ENCODE assay signal across 8 cellular contexts in the genomic region with DNA sequence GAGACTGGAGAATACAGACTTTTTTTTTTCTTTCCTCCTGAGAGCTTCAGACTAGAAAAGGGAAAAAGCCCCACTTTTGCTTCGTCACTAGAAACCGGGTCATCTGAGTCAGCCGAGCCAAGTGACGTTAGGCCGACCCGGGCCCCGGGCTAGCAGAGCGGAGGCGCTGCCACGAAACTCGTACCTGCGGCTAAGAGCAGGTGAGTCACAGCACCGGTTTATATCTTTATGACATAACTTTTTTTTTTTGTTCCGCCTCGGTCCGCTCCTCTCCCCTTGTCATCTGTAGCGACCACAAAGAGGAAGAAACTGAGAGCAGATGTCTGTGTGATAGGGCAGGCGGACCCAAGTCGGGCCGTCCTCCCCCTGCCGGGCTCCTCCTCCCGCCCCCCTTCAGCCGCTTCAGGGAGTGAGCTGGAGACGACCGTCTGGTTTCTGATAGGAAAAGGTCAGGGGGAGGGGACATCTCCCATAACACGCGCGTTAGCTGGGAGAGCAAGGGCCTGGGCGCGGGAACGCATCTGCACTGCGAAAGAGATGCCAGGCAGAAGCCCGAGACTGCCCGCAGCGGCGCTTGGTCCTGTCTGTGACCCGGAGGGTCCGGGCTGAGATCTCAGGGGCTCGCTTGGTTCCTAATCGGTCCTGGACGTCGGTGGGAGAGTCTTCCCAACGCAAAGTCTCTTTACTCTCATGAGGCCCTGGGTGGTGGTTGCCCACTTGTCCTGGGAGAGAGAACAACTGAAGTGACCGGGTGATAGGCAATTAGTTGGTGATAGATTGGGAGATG. TPM values are rescaled to one million over a fixed set of nuclear protein-coding genes. Genes with fewer than 3 reads are reported as not detected.
A peak's percentile ranks its signal among the peaks of the same experiment; 100 is the strongest.
DNase-seq lines count a peak whose midpoint lies in the region; ATAC-seq and TF ChIP-seq lines count a peak whose summit lies in the region.

No MANE protein-coding gene starts in this region.

- H3K9me3 ChIP-seq in lung (ENCODE audit: control insufficient read depth in 2 of 2, insufficient read depth in 1 of 2, low read length in 1 of 2), result peaks cover 0 to 26% of the 10 kb centered on the region in 2 donors

- peak overlapping the region in 1 of 2 donors; percentile 90 for H3K27ac ChIP-seq in lung (ENCODE audit: low read depth in 1 of 2, low read length in 1 of 2)

- 2 to 4% methylated on average over 44 of the region's 44 CpGs for WGBS in lung, 2 donors

- POLR2A ChIA-PET in AG04449 (lab: Yijun Ruan, JAX), result no interaction called here

- ATAC-seq in GM21447 (IDR thresholded peaks at IDR 0.05; ENCODE audit: unreplicated experiment) (peak; percentile 55), lung (ENCODE audit: insufficient read depth, low FRiP score) (peak; percentile 54)

- in situ Hi-C loops in astrocyte of the cerebellum (cut with HindIII; ENCODE audit: low sequenced_read_pairs), result loop anchor here (5.0 kb wide), 1 partner anchor 349 kb away; no protein-coding TSS in a partner anchor

- CTCF ChIA-PET in AG04449 (lab: Yijun Ruan, JAX), result interaction anchor here (0.6 to 2.0 kb wide), 5 partner anchors 9 to 352 kb away, joined by 3 to 14 read pairs (median 3); no protein-coding TSS in a partner anchor

- H3K4me1 ChIP-seq in lung (ENCODE audit: control insufficient read depth in 2 of 2, insufficient read depth in 2 of 2, low read length in 2 of 2), result peaks cover 3 to 15% of the 10 kb centered on the region in 2 donors

- peak overlapping the region; percentile 25 for H3K4me3 ChIP-seq in AG04449 (ENCODE audit: low read depth, low read length)
- H3K4me3 ChIP-seq in NB4 (ENCODE audit: low read depth, low read length), result no peak overlapping the region
- H3K4me3 ChIP-seq in astrocyte of the cerebellum (ENCODE audit: low read depth, low read length), result peak overlapping the region; percentile 41
- H3K4me3 ChIP-seq in lung, result no peak overlapping the region

- no peak for TF ChIP-seq POLR2A in NB4 (IDR thresholded peaks at IDR 0.05; ENCODE audit: extremely low read depth, insufficient read length)

- TF ChIP-seq CTCF in AG04449 (IDR thresholded peaks at IDR 0.05; ENCODE audit: insufficient read depth, low read length, missing control alignments) (no peak), NB4 (IDR thresholded peaks at IDR 0.05; ENCODE audit: low read depth, low read length) (no peak), astrocyte of the cerebellum (IDR thresholded peaks at IDR 0.05; ENCODE audit: low read depth, low read length, missing control alignments) (no peak), lung (IDR thresholded peaks at IDR 0.05; ENCODE audit: control extremely low read depth, extremely low read depth) (no peak)

- H3K27me3 ChIP-seq in lung (ENCODE audit: control insufficient read depth, insufficient read depth), result peaks cover 2% of the 10 kb centered on the region

- H3K36me3 ChIP-seq in lung (ENCODE audit: control insufficient read depth in 2 of 2, insufficient read depth in 2 of 2, low read length in 2 of 2), result no peaks in the 10 kb centered on the region

- DNase-seq in AG04449 (ENCODE audit: low read depth, low spot score) (no peak), NB4 (ENCODE audit: low read depth) (peak; percentile 73), SIG-M5 (lab: John Stamatoyannopoulos, UW) (peak; percentile 45), astrocyte of the cerebellum (ENCODE audit: low read depth) (no peak), lung (ENCODE audit: low spot score) (peak; percentile 86), cerebellar nuclear complex (lab: John Stamatoyannopoulos, UW) (no peak)
- peak; percentile 57 to 67 for DNase-seq in stimulated activated CD8-positive, alpha-beta memory T cell treated with anti-CD3 and anti-CD28 coated beads, Interleukin-2, amount 100 ng/mL, for 48 hours (ENCODE audit: low read depth in 2 of 2)

RNA-seq across cellular contexts. Expression of a gene that starts 0.6 kb away (rescaled TPM):
- total RNA-seq in lung, result 10 to 100 TPM in 1 of 2 donors, 1 to 10 TPM in 1; 6.5 to 34.4 TPM
- polyA plus RNA-seq in lung, result 1 to 10 TPM in 1 of 2 donors, under 1 TPM in 1; 0.50 to 3.4 TPM

RNA-seq across cellular contexts. Expression of a gene that starts 1.0 kb away (rescaled TPM):
- 10 to 100 TPM; 31.7 to 67.2 TPM for total RNA-seq in lung
- polyA plus RNA-seq in lung, result 10 to 100 TPM; 14.3 to 15.5 TPM

Comparison
In these comparisons a context has a peak if more than half of its experiments do, and no peak if none do; other contexts are left out.
1. DNase-seq: peak in NB4 (single experiment), SIG-M5 (single experiment), lung (single experiment) and stimulated activated CD8-positive, alpha-beta memory T cell treated with anti-CD3 and anti-CD28 coated beads, Interleukin-2, amount 100 ng/mL, for 48 hours (2 of 2); none in AG04449 (single experiment), astrocyte of the cerebellum (single experiment) and cerebellar nuclear complex (0 of 2).
2. H3K4me3 ChIP-seq: peak in AG04449 (single experiment) and astrocyte of the cerebellum (single experiment); none in NB4 (single experiment) and lung (single experiment).